ENCODE assay signal across 26 cellular contexts in the genomic region with DNA sequence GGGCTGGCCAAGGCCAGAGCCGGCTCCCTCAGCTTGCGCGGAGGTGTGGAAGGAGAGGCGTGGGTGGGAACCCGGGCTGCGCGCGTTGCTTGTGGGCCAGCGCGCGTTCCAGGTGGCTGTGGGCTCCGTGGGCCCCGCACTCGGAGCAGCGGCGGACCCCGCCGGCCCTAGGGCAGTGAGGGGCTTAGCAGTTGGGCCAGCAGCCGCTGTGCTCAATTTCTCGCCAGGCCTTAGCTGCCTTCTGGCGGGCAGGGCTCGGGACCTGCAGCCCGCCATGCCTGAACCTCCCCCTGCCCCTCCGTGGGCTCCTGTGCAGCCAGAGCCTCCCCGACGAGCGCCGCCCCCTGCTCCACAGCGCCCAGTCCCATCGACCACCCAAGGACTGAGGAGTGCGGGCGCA.
"Had no signal": no experiment of that assay in that cellular context is flagged by ENCODE, and none has a peak within 500 bp of the region (broad histone marks: within the 10 kb centered on the region; RNA-seq: fewer than 3 reads in every experiment).

No MANE protein-coding gene starts in this region.

- H3K27ac ChIP-seq: gastroesophageal sphincter, neural progenitor cell, prostate gland, testis, tibial artery, upper lobe of left lung had no signal

- DNase-seq: cortex of kidney; effector memory CD8-positive, alpha-beta T cell; foreskin fibroblast; heart left ventricle; kidney; mesendoderm; midbrain; naive thymus-derived CD4-positive, alpha-beta T cell; nucleus accumbens; sigmoid colon; stimulated activated CD4-positive, alpha-beta T cell treated with anti-CD3 and anti-CD28 coated beads, Interleukin-2, amount 100 ng/mL, for 24 hours; stimulated activated CD4-positive, alpha-beta T cell treated with anti-CD3 and anti-CD28 coated beads, Interleukin-4, amount 100 ng/mL, for 24 hours; stimulated activated naive CD8-positive, alpha-beta T cell treated with anti-CD3 and anti-CD28 coated beads, Interleukin-15, Interleukin-2, amounts not matched to agents 100 U/mL and 50 U/mL, for 24 hours; substantia nigra; testis; tibial artery had no signal

- ATAC-seq: effector memory CD8-positive, alpha-beta T cell; gastroesophageal sphincter; heart left ventricle; left lobe of liver; naive thymus-derived CD4-positive, alpha-beta T cell; stimulated activated memory B cell treated with anti-CD40 and anti-IgM and Interleukin-4, amounts not matched to agents 10 μg/mL and 1 μg/mL and 100 μg/mL, for 72 hours; stimulated activated naive CD8-positive, alpha-beta T cell treated with anti-CD3 and anti-CD28 coated beads, Interleukin-15, Interleukin-2, amounts not matched to agents 100 U/mL and 50 U/mL, for 24 hours had no signal

- H3K4me3 ChIP-seq: gastroesophageal sphincter, heart left ventricle, hepatocyte, neural progenitor cell, prostate gland, right atrium auricular region, sigmoid colon, tibial artery, upper lobe of left lung had no signal

- H3K27me3 ChIP-seq: gastroesophageal sphincter, heart left ventricle, hepatocyte, neural progenitor cell, right atrium auricular region, sigmoid colon, testis, tibial artery, upper lobe of left lung had no signal

- H3K9ac ChIP-seq: neural progenitor cell had no signal

- H3K4me3 Mint-ChIP-seq: effector memory CD8-positive, alpha-beta T cell; naive thymus-derived CD4-positive, alpha-beta T cell; nephron; neural progenitor cell; stimulated activated memory B cell treated with anti-CD40 and anti-IgM and Interleukin-4, amounts not matched to agents 10 μg/mL and 1 μg/mL and 100 μg/mL, for 72 hours had no signal

- H3K27me3 Mint-ChIP-seq: effector memory CD8-positive, alpha-beta T cell; naive thymus-derived CD4-positive, alpha-beta T cell; stimulated activated memory B cell treated with anti-CD40 and anti-IgM and Interleukin-4, amounts not matched to agents 10 μg/mL and 1 μg/mL and 100 μg/mL, for 72 hours had no signal

- H3K36me3 ChIP-seq: gastroesophageal sphincter, heart left ventricle, neural progenitor cell, prostate gland, right atrium auricular region, sigmoid colon, tibial artery, upper lobe of left lung had no signal

- FAIRE-seq: kidney, urothelium cell line had no signal

- H3K79me2 ChIP-seq: hepatocyte had no signal

- H3K4me2 ChIP-seq: hepatocyte, neural progenitor cell had no signal

- H3K4me1 ChIP-seq: prostate gland had no signal

- H2AFZ ChIP-seq: hepatocyte, neural progenitor cell had no signal

- H3K9me3 ChIP-seq: gastroesophageal sphincter, heart left ventricle, prostate gland, right atrium auricular region, sigmoid colon, testis, tibial artery, upper lobe of left lung had no signal

- H3K27ac Mint-ChIP-seq: naive thymus-derived CD4-positive, alpha-beta T cell; neural progenitor cell; stimulated activated memory B cell treated with anti-CD40 and anti-IgM and Interleukin-4, amounts not matched to agents 10 μg/mL and 1 μg/mL and 100 μg/mL, for 72 hours had no signal
